In the genomic region with DNA sequence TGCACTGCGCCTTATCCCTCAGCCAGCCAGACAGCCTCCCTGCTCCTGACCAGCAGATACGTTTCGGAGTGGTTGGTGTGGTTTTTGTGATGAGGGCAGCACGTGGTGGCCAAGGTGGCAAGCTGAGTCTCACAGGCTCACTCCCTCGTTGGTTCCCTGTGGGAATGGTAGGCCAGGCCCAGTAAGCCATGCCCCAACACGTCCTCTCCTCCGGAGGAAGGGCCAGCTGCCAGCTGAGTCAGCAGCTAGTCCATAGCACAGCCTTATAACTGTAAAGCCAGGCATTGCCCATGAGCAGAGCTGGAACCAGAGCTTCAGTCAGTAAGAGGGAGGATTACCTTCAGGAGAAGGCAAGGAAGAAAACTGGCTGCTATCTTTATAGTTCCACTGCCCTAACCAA, we compare ENCODE assay signal across 9 cellular contexts. TPM values are rescaled to one million over a fixed set of nuclear protein-coding genes. Genes with fewer than 3 reads are reported as not detected.
DNase-seq lines count a peak whose midpoint lies in the region; ATAC-seq, FAIRE-seq and TF ChIP-seq lines count a peak whose summit lies in the region.
"Had no signal": no experiment of that assay in that cellular context is flagged by ENCODE, and none has a peak within 500 bp of the region (broad histone marks: within the 10 kb centered on the region; RNA-seq: fewer than 3 reads in every experiment).

No MANE protein-coding gene starts in this region.

- peak overlapping the region; percentile 97 for H3K4ac ChIP-seq in IMR-90 (ENCODE audit: low read depth, low read length)

- H3K4me1 ChIP-seq in IMR-90 (ENCODE audit: control insufficient read depth, insufficient read depth, low read length) (peaks cover 22% of the 10 kb centered on the region), GM12878 (ENCODE audit: control insufficient read depth, insufficient read depth, low read length) (no peaks in the 10 kb centered on the region)

- H3K4me3 ChIP-seq in IMR-90 (ENCODE audit: insufficient read depth, low read depth, low read length) (no peak overlapping the region), GM12878 (no peak overlapping the region)

- TF ChIP-seq POLR2A in IMR-90 (IDR thresholded peaks at IDR 0.05; ENCODE audit: low read depth, low read length) (no peak), GM12878 (IDR thresholded peaks at IDR 0.05; ENCODE audit: low read depth, low read length) (no peak)

- peak overlapping the region; percentile 90 for H3K14ac ChIP-seq in IMR-90 (replicated peaks; ENCODE audit: low read depth, low read length)

- RAD21 ChIA-PET in GM12878 (lab: Charles Lee; ENCODE audit: unreplicated experiment): no interaction called here

- peak overlapping the region; percentile 97 for H2BK5ac ChIP-seq in IMR-90 (ENCODE audit: low read depth, low read length, poor library complexity, severe bottlenecking)

- no peak overlapping the region; the same call in 2 of the 3 replicates for H2BK15ac ChIP-seq in IMR-90 (ENCODE audit: low read depth, low read length)

- peak overlapping the region; percentile 88 for H2BK120ac ChIP-seq in IMR-90 (ENCODE audit: low read depth, low read length)

- TF ChIP-seq CTCF in IMR-90 (conservative IDR thresholded peaks at IDR 0.05; ENCODE audit: low read depth, low read length) (no peak), GM12878 (IDR thresholded peaks at IDR 0.05 in 2 of 3, conservative IDR thresholded peaks at IDR 0.05 in 1 of 3; ENCODE audit: control insufficient read depth in 2 of 3, extremely low read depth in 1 of 3, insufficient read depth in 1 of 3, low read depth in 3 of 3, low read length in 3 of 3) (no peak)

- peak overlapping the region; percentile 68; the same call in 1 of the 2 replicates for H3K23ac ChIP-seq in IMR-90 (ENCODE audit: low read depth, low read length)

- POLR2A ChIA-PET in IMR-90 (lab: Charles Lee; ENCODE audit: unreplicated experiment): no interaction called here
- POLR2A ChIA-PET in GM12878 (lab: Charles Lee): interaction anchor here (0.8 kb wide), 1 partner anchor 23 kb away, joined by 3 read pairs; no protein-coding TSS in a partner anchor

- peak overlapping the region; percentile 62; the same call in 1 of the 2 replicates for H2BK20ac ChIP-seq in IMR-90 (ENCODE audit: low read depth, low read length)

- H3K9me1 ChIP-seq in IMR-90 (ENCODE audit: insufficient read depth, low read length): peaks cover 23% of the 10 kb centered on the region

- H3K56ac ChIP-seq in IMR-90 (ENCODE audit: extremely low read depth, insufficient read depth, low read length): no peak overlapping the region

- H3K79me1 ChIP-seq in IMR-90 (ENCODE audit: low read depth in 1 of 2, low read length in 2 of 2): peaks cover 24 to 75% of the 10 kb centered on the region in 2 experiments; a peak in 3 of 4 replicates

- CTCF ChIA-PET in IMR-90 (lab: Yijun Ruan, JAX): no interaction called here
- CTCF ChIA-PET in GM12878 (lab: Yijun Ruan, JAX): no interaction called here

- H3K79me2 ChIP-seq in GM12878 (ENCODE audit: control insufficient read depth, insufficient read depth, low read length): peaks cover 17% of the 10 kb centered on the region

- H4K91ac ChIP-seq in IMR-90 (ENCODE audit: insufficient read depth, low read depth, low read length): peak overlapping the region; percentile 89

- BruUV-seq in IMR-90 (replicated peaks; lab: Mats Ljungman, UMichigan) (no TSS peak), GM12878 (replicated peaks; lab: Mats Ljungman, UMichigan) (no TSS peak)

- H2AFZ ChIP-seq in IMR-90 (replicated peaks; ENCODE audit: low read length, poor library complexity): peak overlapping the region; percentile 73
- H2AFZ ChIP-seq in GM12878 (ENCODE audit: control insufficient read depth, low read depth, low read length): no peak overlapping the region

- H4K20me1 ChIP-seq in IMR-90 (ENCODE audit: insufficient read depth, low read length): peaks cover 28% of the 10 kb centered on the region
- peaks cover 3% of the 10 kb centered on the region; the same call in 1 of the 2 replicates for H4K20me1 ChIP-seq in GM12878 (ENCODE audit: control insufficient read depth, insufficient read depth)

- TF ChIP-seq RAD21 in IMR-90 (IDR thresholded peaks at IDR 0.05; ENCODE audit: low read length) (no peak), GM12878 (IDR thresholded peaks at IDR 0.05; ENCODE audit: insufficient read depth, low read depth, low read length) (no peak)

- no peaks in the 10 kb centered on the region for H3K9me3 ChIP-seq in IMR-90 (ENCODE audit: control insufficient read depth, insufficient read depth, low read length)
- no peaks in the 10 kb centered on the region for H3K9me3 ChIP-seq in GM12878 (replicated peaks; ENCODE audit: control insufficient read depth, insufficient read depth, low read length)

- peak; percentile 94 for ATAC-seq in IMR-90 (ENCODE audit: low read depth)
- ATAC-seq in GM12878: no peak
- ATAC-seq in GM21723 (IDR thresholded peaks at IDR 0.05; ENCODE audit: unreplicated experiment): no peak
- ATAC-seq in GM18868 (IDR thresholded peaks at IDR 0.05; ENCODE audit: unreplicated experiment): no peak
- no peak for ATAC-seq in GM19324 (IDR thresholded peaks at IDR 0.05; ENCODE audit: low FRiP score, unreplicated experiment)
- ATAC-seq: activated T-cell treated with anti-CD3 and anti-CD28 coated beads, Interleukin-2, amount 50 U/mL, for 4 hours had no signal

- H3K9ac ChIP-seq in IMR-90 (ENCODE audit: low read depth, low read length) (no peak overlapping the region), GM12878 (ENCODE audit: control insufficient read depth, insufficient read depth, low read length) (no peak overlapping the region)

- in situ Hi-C loops in IMR-90 (cut with MboI; ENCODE audit: low sequenced_read_pairs) (no loop called here), GM12878 (cut with MboI) (no loop called here)

- H3K27ac ChIP-seq in IMR-90 (ENCODE audit: insufficient read depth, low read length): peak overlapping the region; percentile 95
- no peak overlapping the region for H3K27ac ChIP-seq in GM12878 (ENCODE audit: control insufficient read depth, insufficient read depth)

- no peaks in the 10 kb centered on the region for H3K27me3 ChIP-seq in IMR-90 (ENCODE audit: control insufficient read depth, insufficient read depth, low read length)
- H3K27me3 ChIP-seq in GM12878 (replicated peaks in 1 of 2; ENCODE audit: control insufficient read depth in 2 of 2, insufficient read depth in 2 of 2, low read length in 1 of 2): no peaks in the 10 kb centered on the region

- peak overlapping the region; percentile 95 for H4K5ac ChIP-seq in IMR-90 (ENCODE audit: low read depth, low read length)

- H3K36me3 ChIP-seq in IMR-90 (ENCODE audit: control insufficient read depth, insufficient read depth, low read length) (peaks cover 46% of the 10 kb centered on the region), GM12878 (ENCODE audit: control insufficient read depth in 2 of 2, insufficient read depth in 2 of 2, low read length in 1 of 2) (peaks cover 35 to 42% of the 10 kb centered on the region in 2 experiments)

- no peak for FAIRE-seq in GM12878 (lab: Jason Lieb, UNC)

- no CpG with 5 or more reads among the region's 7 CpGs for WGBS in IMR-90 (ENCODE audit: extremely low coverage in 2 of 2, insufficient read length in 1 of 2), 2 experiments
- 90% methylated on average over 7 of the region's 7 CpGs for WGBS in GM12878 (ENCODE audit: insufficient coverage, insufficient replicate concordance, low lambda C conversion rate, missing lambda C conversion rate)

- SMC1A ChIA-PET in GM12878 (lab: Charles Lee; ENCODE audit: uncharacterized antibody, unreplicated experiment): no interaction called here

- peak overlapping the region; percentile 93 for H2AK9ac ChIP-seq in IMR-90 (replicated peaks; ENCODE audit: low read depth, low read length, poor library complexity)

- peak overlapping the region; percentile 95 for H3K18ac ChIP-seq in IMR-90 (ENCODE audit: low read depth, low read length)

- no peak overlapping the region for H3K4me2 ChIP-seq in IMR-90 (ENCODE audit: low read depth, low read length)
- H3K4me2 ChIP-seq in GM12878 (ENCODE audit: control insufficient read depth, insufficient read depth): no peak overlapping the region

- no peak for TF ChIP-seq EP300 in GM12878 (IDR thresholded peaks at IDR 0.05; ENCODE audit: borderline replicate concordance in 1 of 2, control insufficient read depth in 1 of 2, low read depth in 2 of 2, low read length in 2 of 2)

- H4K8ac ChIP-seq in IMR-90 (ENCODE audit: low read depth in 2 of 2, low read length in 2 of 2): peak overlapping the region; percentile 1 to 96; a peak in 3 of 4 replicates

- H2AK5ac ChIP-seq in IMR-90 (ENCODE audit: low read depth, low read length): peak overlapping the region; percentile 100

- dilution Hi-C loops in IMR-90 (cut with HindIII; ENCODE audit: low sequenced_read_pairs, unreplicated experiment): no loop called here

- intact Hi-C loops in IMR-90 (cut with micrococcal nuclease) (no loop called here), GM12878 (cut with micrococcal nuclease; ENCODE audit: unreplicated experiment) (no loop called here)

- DNase-seq in AG20443 (ENCODE audit: low spot score) (peak; percentile 84), IMR-90 (peak; percentile 84), GM12878 (ENCODE audit: low read depth, low spot score) (no peak), lung microvascular endothelial cell (ENCODE audit: low read depth in 2 of 2) (peak; percentile 26 to 72), D341Med (ENCODE audit: low spot score) (no peak)
- DNase-seq: activated T-cell treated with anti-CD3 and anti-CD28 coated beads, Interleukin-2, amount 50 U/mL, for 4 hours had no signal

RNA-seq across cellular contexts. Expression of a gene that starts 29.5 kb away (rescaled TPM):
- 104 and 119 TPM in 2 replicates for total RNA-seq in IMR-90 (2012; rRNA removed)
- 140 and 149 TPM in 2 replicates for polyA plus RNA-seq in IMR-90 (2012; rRNA removed)
- 98.0 and 110 TPM in 2 replicates for polyA plus RNA-seq in IMR-90 (2012; cell fraction: cytosol; rRNA removed)
- 71.0 and 75.7 TPM in 2 replicates for polyA plus RNA-seq in IMR-90 (2012; cell fraction: nucleus; rRNA removed; ENCODE audit: low replicate concordance)
- total RNA-seq in GM12878 (2013; cell fraction: nucleolus; rRNA removed): 30.7 and 31.8 TPM in 2 replicates
- 110 and 114 TPM in 2 replicates for total RNA-seq in GM12878 (2014; rRNA removed)
- total RNA-seq in GM12878 (2014; rRNA removed; fragmentation: Illumina TruSeq; extraction: Trizol): 95.7 and 99.0 TPM in 2 replicates
- total RNA-seq in GM12878 (2021): 207 and 213 TPM in 2 replicates
- 69.2 TPM for polyA plus RNA-seq in GM12878 (2011; ENCODE audit: low read depth)
- 93.8 and 132 TPM in 2 replicates for polyA plus RNA-seq in GM12878 (2011; rRNA removed)
- 229 and 233 TPM in 2 replicates for polyA plus RNA-seq in GM12878 (2011; cell fraction: cytosol; rRNA removed)
- 92.8 and 95.5 TPM in 2 replicates for polyA plus RNA-seq in GM12878 (2011; cell fraction: nucleus; rRNA removed)
- polyA plus RNA-seq in GM12878 (2012): 98.4 and 98.9 TPM in 2 replicates
- polyA plus RNA-seq in GM12878 (2014; fragmentation: Illumina TruSeq; extraction: Trizol): 77.8 and 158 TPM in 2 replicates
- 10 to 100 TPM in 1 of 2 experiments, 1 to 10 TPM in 1; 5.6 to 14.7 TPM for polyA plus RNA-seq in GM12878 (2014; fragmentation: Nextera tagmentation; extraction: Ambion mirVana)
- polyA plus RNA-seq in GM12878 (2014; rRNA removed): 157 and 182 TPM in 2 replicates
- 100 to 1,000 TPM; 106 to 113 TPM for polyA plus RNA-seq in GM12878 (2016; fragmentation: Nextera tagmentation; extraction: Ambion mirVana)
- 70.2 and 111 TPM in 2 replicates for polyA minus RNA-seq in GM12878 (2011; rRNA and poly(A)+ RNA removed)
- polyA minus RNA-seq in GM12878 (2011; cell fraction: cytosol; rRNA and poly(A)+ RNA removed): 55.7 and 58.5 TPM in 2 replicates
- polyA minus RNA-seq in GM12878 (2011; cell fraction: nucleus; rRNA and poly(A)+ RNA removed): 15.0 and 24.8 TPM in 2 replicates
- total RNA-seq in lung microvascular endothelial cell: 24.4 and 28.4 TPM in 2 replicates

RNA-seq across cellular contexts. Expression of a gene that starts 40.6 kb away (rescaled TPM):
- total RNA-seq in IMR-90 (2012; rRNA removed): not detected in 2 replicates
- polyA plus RNA-seq in IMR-90 (2012; rRNA removed): not detected in 2 replicates
- not detected in 2 replicates for polyA plus RNA-seq in IMR-90 (2012; cell fraction: cytosol; rRNA removed)
- polyA plus RNA-seq in IMR-90 (2012; cell fraction: nucleus; rRNA removed; ENCODE audit: low replicate concordance): 0.01 TPM in 1 of 2 replicates, not detected in the other
- total RNA-seq in GM12878 (2013; cell fraction: nucleolus; rRNA removed): not detected in 2 replicates
- 0.28 and 0.33 TPM in 2 replicates for total RNA-seq in GM12878 (2014; rRNA removed)
- not detected in 2 replicates for total RNA-seq in GM12878 (2014; rRNA removed; fragmentation: Illumina TruSeq; extraction: Trizol)
- total RNA-seq in GM12878 (2021): 0.05 TPM in 2 replicates
- polyA plus RNA-seq in GM12878 (2011; ENCODE audit: low read depth): not detected
- polyA plus RNA-seq in GM12878 (2011; rRNA removed): 0.14 and 0.57 TPM in 2 replicates
- polyA plus RNA-seq in GM12878 (2011; cell fraction: cytosol; rRNA removed): 0.42 and 0.45 TPM in 2 replicates
- 2.0 and 2.6 TPM in 2 replicates for polyA plus RNA-seq in GM12878 (2011; cell fraction: nucleus; rRNA removed)
- polyA plus RNA-seq in GM12878 (2012): 0.07 TPM in 1 of 2 replicates, not detected in the other
- polyA plus RNA-seq in GM12878 (2014; fragmentation: Illumina TruSeq; extraction: Trizol): 0.09 and 0.33 TPM in 2 replicates
- polyA plus RNA-seq in GM12878 (2014; fragmentation: Nextera tagmentation; extraction: Ambion mirVana): 1 to 10 TPM in 1 of 2 experiments, under 1 TPM in 1; 0.24 to 1.1 TPM
- polyA plus RNA-seq in GM12878 (2014; rRNA removed): 0.03 and 0.09 TPM in 2 replicates
- polyA plus RNA-seq in GM12878 (2016; fragmentation: Nextera tagmentation; extraction: Ambion mirVana): under 1 TPM; 0.19 to 0.60 TPM
- 0.07 and 0.15 TPM in 2 replicates for polyA minus RNA-seq in GM12878 (2011; rRNA and poly(A)+ RNA removed)
- not detected in 2 replicates for polyA minus RNA-seq in GM12878 (2011; cell fraction: cytosol; rRNA and poly(A)+ RNA removed)
- polyA minus RNA-seq in GM12878 (2011; cell fraction: nucleus; rRNA and poly(A)+ RNA removed): 0.24 TPM in 1 of 2 replicates, not detected in the other
- total RNA-seq in lung microvascular endothelial cell: not detected in 2 replicates
- total RNA-seq: activated T-cell treated with anti-CD3 and anti-CD28 coated beads, Interleukin-2, amount 50 U/mL, for 4 hours had no signal

RNA-seq across cellular contexts. Expression of a gene that starts 43.9 kb away (rescaled TPM):
- total RNA-seq in IMR-90 (2012; rRNA removed) (79.7 and 85.1 TPM in 2 replicates), GM12878 (2014; rRNA removed) (76.6 and 76.9 TPM in 2 replicates), GM12878 (2014; rRNA removed; fragmentation: Illumina TruSeq; extraction: Trizol) (53.1 and 56.2 TPM in 2 replicates), GM12878 (2021) (51.3 and 55.4 TPM in 2 replicates), lung microvascular endothelial cell (132 and 179 TPM in 2 replicates)
- polyA plus RNA-seq in IMR-90 (2012; rRNA removed) (80.2 and 80.5 TPM in 2 replicates), GM12878 (2011; rRNA removed) (78.9 and 98.0 TPM in 2 replicates), GM12878 (2014; fragmentation: Illumina TruSeq; extraction: Trizol) (52.1 and 54.9 TPM in 2 replicates), GM12878 (2014; fragmentation: Nextera tagmentation; extraction: Ambion mirVana) (10 to 100 TPM; 16.3 to 21.1 TPM), GM12878 (2014; rRNA removed) (62.7 and 69.3 TPM in 2 replicates), GM12878 (2016; fragmentation: Nextera tagmentation; extraction: Ambion mirVana) (10 to 100 TPM; 58.7 to 59.2 TPM)
- polyA plus RNA-seq in IMR-90 (2012; cell fraction: cytosol; rRNA removed): 74.6 and 84.1 TPM in 2 replicates
- 43.3 and 54.5 TPM in 2 replicates for polyA plus RNA-seq in IMR-90 (2012; cell fraction: nucleus; rRNA removed; ENCODE audit: low replicate concordance)
- total RNA-seq in GM12878 (2013; cell fraction: nucleolus; rRNA removed): 90.9 and 92.9 TPM in 2 replicates
- 34.9 TPM for polyA plus RNA-seq in GM12878 (2011; ENCODE audit: low read depth)
- polyA plus RNA-seq in GM12878 (2011; cell fraction: cytosol; rRNA removed): 113 and 116 TPM in 2 replicates
- polyA plus RNA-seq in GM12878 (2011; cell fraction: nucleus; rRNA removed): 88.8 and 94.5 TPM in 2 replicates
- polyA plus RNA-seq in GM12878 (2012): 63.5 and 63.9 TPM in 2 replicates
- polyA minus RNA-seq in GM12878 (2011; rRNA and poly(A)+ RNA removed): 61.8 and 105 TPM in 2 replicates
- 24.5 and 33.2 TPM in 2 replicates for polyA minus RNA-seq in GM12878 (2011; cell fraction: cytosol; rRNA and poly(A)+ RNA removed)
- 42.2 and 50.8 TPM in 2 replicates for polyA minus RNA-seq in GM12878 (2011; cell fraction: nucleus; rRNA and poly(A)+ RNA removed)

RNA-seq across cellular contexts. Expression of a gene that starts 44.3 kb away (rescaled TPM):
- total RNA-seq in IMR-90 (2012; rRNA removed) (11.4 and 12.0 TPM in 2 replicates), GM12878 (2014; rRNA removed) (11.6 and 13.2 TPM in 2 replicates), GM12878 (2014; rRNA removed; fragmentation: Illumina TruSeq; extraction: Trizol) (9.9 and 10.5 TPM in 2 replicates), GM12878 (2021) (13.2 and 15.5 TPM in 2 replicates), lung microvascular endothelial cell (5.2 and 6.3 TPM in 2 replicates)
- polyA plus RNA-seq in IMR-90 (2012; rRNA removed) (18.8 and 19.6 TPM in 2 replicates), GM12878 (2011; rRNA removed) (16.1 and 23.8 TPM in 2 replicates), GM12878 (2014; fragmentation: Illumina TruSeq; extraction: Trizol) (10.2 and 15.0 TPM in 2 replicates), GM12878 (2014; fragmentation: Nextera tagmentation; extraction: Ambion mirVana) (1 to 10 TPM; 6.1 to 6.2 TPM), GM12878 (2014; rRNA removed) (16.8 and 17.0 TPM in 2 replicates), GM12878 (2016; fragmentation: Nextera tagmentation; extraction: Ambion mirVana) (10 to 100 TPM; 16.8 to 19.0 TPM)
- 14.5 and 15.0 TPM in 2 replicates for polyA plus RNA-seq in IMR-90 (2012; cell fraction: cytosol; rRNA removed)
- polyA plus RNA-seq in IMR-90 (2012; cell fraction: nucleus; rRNA removed; ENCODE audit: low replicate concordance): 24.6 and 26.4 TPM in 2 replicates
- total RNA-seq in GM12878 (2013; cell fraction: nucleolus; rRNA removed): 65.2 and 68.2 TPM in 2 replicates
- 7.5 TPM for polyA plus RNA-seq in GM12878 (2011; ENCODE audit: low read depth)
- 24.7 and 31.1 TPM in 2 replicates for polyA plus RNA-seq in GM12878 (2011; cell fraction: cytosol; rRNA removed)
- polyA plus RNA-seq in GM12878 (2011; cell fraction: nucleus; rRNA removed): 33.4 and 48.5 TPM in 2 replicates
- 10.0 and 16.2 TPM in 2 replicates for polyA plus RNA-seq in GM12878 (2012)
- polyA minus RNA-seq in GM12878 (2011; rRNA and poly(A)+ RNA removed): 30.0 and 30.9 TPM in 2 replicates
- 6.1 and 9.3 TPM in 2 replicates for polyA minus RNA-seq in GM12878 (2011; cell fraction: cytosol; rRNA and poly(A)+ RNA removed)
- 12.5 and 17.8 TPM in 2 replicates for polyA minus RNA-seq in GM12878 (2011; cell fraction: nucleus; rRNA and poly(A)+ RNA removed)

Comparison
In these comparisons a context has a peak if more than half of its experiments do, and no peak if none do; other contexts are left out.
1. DNase-seq: peak in AG20443 (single experiment), IMR-90 (single experiment) and lung microvascular endothelial cell (2 of 2); none in GM12878 (single experiment) and D341Med (single experiment).